Comparison of ENCODE assay signal across 24 cellular contexts in genomic region chr2:152804687-152805408, GRCh38.
DNase-seq lines count a peak whose midpoint lies in the region; ATAC-seq, FAIRE-seq and TF ChIP-seq lines count a peak whose summit lies in the region.
"Had no signal": no experiment of that assay in that cellular context is flagged by ENCODE, and none has a peak within 500 bp of the region (broad histone marks: within the 10 kb centered on the region; RNA-seq: fewer than 3 reads in every experiment).

No MANE protein-coding gene starts in this region.

- intact Hi-C loops in HepG2 (cut with micrococcal nuclease; ENCODE audit: unreplicated experiment): no loop called here
- intact Hi-C loops in right lobe of liver (cut with DNase I): no loop called here
- intact Hi-C loops in testis (cut with DNase I; ENCODE audit: low total_unique reads): no loop called here

- no peak overlapping the region for H3K4me2 ChIP-seq in HepG2 (ENCODE audit: low read depth, low read length)
- H3K4me2 ChIP-seq: BLaER1 had no signal

- H3K9me3 ChIP-seq in HepG2 (ENCODE audit: low read length): no peaks in the 10 kb centered on the region
- H3K9me3 ChIP-seq in right lobe of liver: no peaks in the 10 kb centered on the region
- no peaks in the 10 kb centered on the region for H3K9me3 ChIP-seq in RWPE2 (ENCODE audit: severe bottlenecking)
- H3K9me3 ChIP-seq in testis: no peaks in the 10 kb centered on the region
- H3K9me3 ChIP-seq: BE2C, BLaER1, Caco-2 had no signal

- no peak for FAIRE-seq in HepG2 (lab: Jason Lieb, UNC)
- FAIRE-seq: D721Med, GM12891, GM19239 had no signal

- H3K4me3 Mint-ChIP-seq in stimulated activated effector memory CD8-positive, alpha-beta T cell treated with anti-CD3 and anti-CD28 coated beads, Interleukin-12 subunit alpha, Interleukin-12 subunit beta, amount 100 ng/mL, for 72 hours: no peak overlapping the region
- H3K4me3 Mint-ChIP-seq: CD14-positive monocyte had no signal

- H3K36me3 Mint-ChIP-seq in stimulated activated effector memory CD8-positive, alpha-beta T cell treated with anti-CD3 and anti-CD28 coated beads, Interleukin-12 subunit alpha, Interleukin-12 subunit beta, amount 100 ng/mL, for 72 hours: no peaks in the 10 kb centered on the region
- H3K36me3 Mint-ChIP-seq: CD14-positive monocyte; CD4-positive, alpha-beta memory T cell; CD4-positive, CD25-positive, alpha-beta regulatory T cell; CD8-positive, alpha-beta memory T cell had no signal

- CTCF ChIA-PET in HepG2 (lab: Yijun Ruan, JAX; ENCODE audit: low intra/inter-chr PET ratio, low total read pairs): no interaction called here

- H2AFZ ChIP-seq in HepG2 (ENCODE audit: low read length): no peak overlapping the region

- peak; percentile 33; the same call in 2 of the 3 replicates for ATAC-seq in HepG2
- ATAC-seq in right lobe of liver: no peak
- no peak for ATAC-seq in RWPE2 (ENCODE audit: low read depth)
- peak; percentile 32 for ATAC-seq in stimulated activated effector memory CD8-positive, alpha-beta T cell treated with anti-CD3 and anti-CD28 coated beads, Interleukin-12 subunit alpha, Interleukin-12 subunit beta, amount 100 ng/mL, for 72 hours
- ATAC-seq in HG03469 (IDR thresholded peaks at IDR 0.05; ENCODE audit: unreplicated experiment): no peak

- no peaks in the 10 kb centered on the region for H4K20me1 ChIP-seq in HepG2 (ENCODE audit: insufficient read depth, low read length)
- H4K20me1 ChIP-seq: BLaER1 had no signal

- 48% methylated on average over 18 of the region's 29 CpGs for WGBS in HepG2 (ENCODE audit: low lambda C conversion rate)
- 88% methylated on average over 3 of the region's 29 CpGs for WGBS in right lobe of liver (ENCODE audit: insufficient coverage, low coverage, low lambda C conversion rate, missing lambda C conversion rate)
- 70 to 80% methylated on average over 8 to 29 of the region's 29 CpGs for WGBS in testis, 2 donors

- no peaks in the 10 kb centered on the region for H3K79me2 ChIP-seq in HepG2 (ENCODE audit: insufficient read depth, low read length)

- no peaks in the 10 kb centered on the region for H3K4me1 ChIP-seq in HepG2 (ENCODE audit: insufficient read depth, low read length)
- no peaks in the 10 kb centered on the region for H3K4me1 ChIP-seq in right lobe of liver
- no peaks in the 10 kb centered on the region for H3K4me1 ChIP-seq in RWPE2 (ENCODE audit: insufficient read depth, poor library complexity, severe bottlenecking)
- no peaks in the 10 kb centered on the region for H3K4me1 ChIP-seq in testis
- H3K4me1 ChIP-seq: BE2C, BLaER1, Caco-2 had no signal

- in situ Hi-C loops in HepG2 (cut with HindIII; ENCODE audit: extremely low pct_ligation_motif_present, low pct_unique_long_range_greater_than_20kb): no loop called here

- no peak for TF ChIP-seq RAD21 in HepG2 (CRISPR knock-in tag; IDR thresholded peaks at IDR 0.05)

- TF ChIP-seq POLR2A in HepG2 (IDR thresholded peaks at IDR 0.05; ENCODE audit: insufficient read depth in 1 of 2, low read depth in 2 of 2, low read length in 2 of 2) (no peak), right lobe of liver (IDR thresholded peaks at IDR 0.05) (no peak), testis (IDR thresholded peaks at IDR 0.05) (no peak)

- BruUV-seq in HepG2 (replicated peaks; lab: Mats Ljungman, UMichigan): no TSS peak

- H3K27ac ChIP-seq in HepG2 (ENCODE audit: extremely low read length, insufficient read depth, low read length): no peak overlapping the region
- no peak overlapping the region for H3K27ac ChIP-seq in right lobe of liver
- H3K27ac ChIP-seq in RWPE2 (ENCODE audit: poor library complexity, severe bottlenecking): no peak overlapping the region
- no peak overlapping the region for H3K27ac ChIP-seq in testis
- H3K27ac ChIP-seq: BLaER1 had no signal

- DNase-seq in HepG2 (ENCODE audit: low spot score) (no peak), right lobe of liver (no peak), RWPE2 (ENCODE audit: low spot score) (peak; percentile 46), testis (peak; percentile 15), COR-L47 (lab: John Stamatoyannopoulos, UW) (no peak)
- no peak for DNase-seq in stimulated activated effector memory CD8-positive, alpha-beta T cell treated with anti-CD3 and anti-CD28 coated beads, Interleukin-12 subunit alpha, Interleukin-12 subunit beta, amount 100 ng/mL, for 72 hours (ENCODE audit: low spot score in 2 of 2)
- no peak for DNase-seq in stimulated activated naive CD4-positive, alpha-beta T cell treated with Interleukin-2 at 50 U/mL for 16 hours (lab: John Stamatoyannopoulos, UW)
- DNase-seq: 8988T; ACHN; BE2C; C1 segment of cervical spinal cord; Caco-2; Calu3; CD4-positive, alpha-beta memory T cell; CD4-positive, CD25-positive, alpha-beta regulatory T cell; CD8-positive, alpha-beta memory T cell; DMS79 treated with DMSO at 0.1 percent for 48 hours; GF-D8 had no signal

- no peak overlapping the region for H3K9ac ChIP-seq in HepG2 (ENCODE audit: insufficient read depth, low read depth, low read length)
- H3K9ac ChIP-seq: BLaER1 had no signal

- TF ChIP-seq EP300 in HepG2 (IDR thresholded peaks at IDR 0.05; ENCODE audit: low read depth in 2 of 2, low read length in 2 of 2) (no peak), HepG2 (CRISPR knock-in tag; IDR thresholded peaks at IDR 0.05; ENCODE audit: borderline replicate concordance) (no peak)

- H3K27ac Mint-ChIP-seq in stimulated activated effector memory CD8-positive, alpha-beta T cell treated with anti-CD3 and anti-CD28 coated beads, Interleukin-12 subunit alpha, Interleukin-12 subunit beta, amount 100 ng/mL, for 72 hours: no peak overlapping the region
- H3K27ac Mint-ChIP-seq: CD14-positive monocyte; CD4-positive, CD25-positive, alpha-beta regulatory T cell; CD8-positive, alpha-beta memory T cell had no signal

- TF ChIP-seq CTCF in HepG2 (CRISPR knock-in tag; IDR thresholded peaks at IDR 0.05) (no peak), right lobe of liver (IDR thresholded peaks at IDR 0.05) (no peak), RWPE2 (IDR thresholded peaks at IDR 0.05; ENCODE audit: poor library complexity, severe bottlenecking) (no peak), testis (IDR thresholded peaks at IDR 0.05) (no peak)

- H3K36me3 ChIP-seq in HepG2 (replicated peaks in 1 of 2; ENCODE audit: control insufficient read depth in 1 of 2, insufficient read depth in 2 of 2, low read length in 2 of 2) (no peaks in the 10 kb centered on the region), right lobe of liver (no peaks in the 10 kb centered on the region), RWPE2 (ENCODE audit: low read depth) (no peaks in the 10 kb centered on the region), testis (ENCODE audit: low read depth, missing control alignments) (no peaks in the 10 kb centered on the region)
- H3K36me3 ChIP-seq: BE2C, BLaER1 had no signal

- H3K4me3 ChIP-seq in HepG2 (replicated peaks in 1 of 3; ENCODE audit: insufficient read depth in 1 of 3, low read depth in 2 of 3, low read length in 3 of 3) (no peak overlapping the region), right lobe of liver (no peak overlapping the region), RWPE2 (ENCODE audit: severe bottlenecking) (no peak overlapping the region), testis (peak overlapping the region; percentile 31 to 47)
- H3K4me3 ChIP-seq: BLaER1 had no signal

- no peaks in the 10 kb centered on the region for H3K9me3 Mint-ChIP-seq in stimulated activated effector memory CD8-positive, alpha-beta T cell treated with anti-CD3 and anti-CD28 coated beads, Interleukin-12 subunit alpha, Interleukin-12 subunit beta, amount 100 ng/mL, for 72 hours
- H3K9me3 Mint-ChIP-seq: CD4-positive, alpha-beta memory T cell had no signal

- no peaks in the 10 kb centered on the region for H3K4me1 Mint-ChIP-seq in stimulated activated effector memory CD8-positive, alpha-beta T cell treated with anti-CD3 and anti-CD28 coated beads, Interleukin-12 subunit alpha, Interleukin-12 subunit beta, amount 100 ng/mL, for 72 hours
- H3K4me1 Mint-ChIP-seq: CD14-positive monocyte; CD4-positive, CD25-positive, alpha-beta regulatory T cell had no signal

- POLR2A ChIA-PET in HepG2 (lab: Yijun Ruan, JAX): no interaction called here

- peaks cover 2 to 3% of the 10 kb centered on the region in 2 experiments; a peak in 2 of 5 replicates for H3K27me3 ChIP-seq in HepG2 (ENCODE audit: control insufficient read depth in 1 of 2, insufficient read depth in 2 of 2, low read length in 2 of 2)
- H3K27me3 ChIP-seq in right lobe of liver: no peaks in the 10 kb centered on the region
- H3K27me3 ChIP-seq in RWPE2 (ENCODE audit: insufficient read depth, poor library complexity, severe bottlenecking): peaks cover 7% of the 10 kb centered on the region
- H3K27me3 ChIP-seq in testis: no peaks in the 10 kb centered on the region
- H3K27me3 ChIP-seq: BE2C, BLaER1 had no signal

TF ChIP-seq in HepG2, 621 proteins besides CTCF, POLR2A, EP300 and RAD21 (continues in another document):
- TF ChIP-seq POLR2G (IDR thresholded peaks at IDR 0.05; ENCODE audit: low read depth, low read length): no peak
- TF ChIP-seq ZNF24 (IDR thresholded peaks at IDR 0.05): no peak
- TF ChIP-seq MAFF (IDR thresholded peaks at IDR 0.05; ENCODE audit: low read depth, low read length): no peak
- no peak for TF ChIP-seq YY1 (IDR thresholded peaks at IDR 0.05; ENCODE audit: insufficient read depth, insufficient replicate concordance, low read depth, low read length)
- no peak for TF ChIP-seq ZNF503 (CRISPR knock-in tag; IDR thresholded peaks at IDR 0.05)
- no peak for TF ChIP-seq NFIB (CRISPR knock-in tag; IDR thresholded peaks at IDR 0.05; ENCODE audit: borderline replicate concordance)
- TF ChIP-seq MYC (CRISPR knock-in tag; IDR thresholded peaks at IDR 0.05; ENCODE audit: borderline replicate concordance): no peak
- no peak for TF ChIP-seq HMG20B (CRISPR knock-in tag; conservative IDR thresholded peaks at IDR 0.05)
- TF ChIP-seq ATF7 (IDR thresholded peaks at IDR 0.05): no peak
- TF ChIP-seq ATF7 (CRISPR knock-in tag; IDR thresholded peaks at IDR 0.05): no peak
- no peak for TF ChIP-seq PCBP1 (IDR thresholded peaks at IDR 0.05; ENCODE audit: borderline replicate concordance, low read depth, low read length)
- TF ChIP-seq ZSCAN22 (CRISPR knock-in tag; IDR thresholded peaks at IDR 0.05): no peak
- TF ChIP-seq NR2C2 (CRISPR knock-in tag; IDR thresholded peaks at IDR 0.05; ENCODE audit: borderline replicate concordance): no peak

Comparison
In these comparisons a context has a peak if more than half of its experiments do, and no peak if none do; other contexts are left out.
1. ATAC-seq: peak in HepG2 (single experiment) and stimulated activated effector memory CD8-positive, alpha-beta T cell treated with anti-CD3 and anti-CD28 coated beads, Interleukin-12 subunit alpha, Interleukin-12 subunit beta, amount 100 ng/mL, for 72 hours (single experiment); none in right lobe of liver (0 of 4), RWPE2 (single experiment) and HG03469 (single experiment).
2. DNase-seq: peak in RWPE2 (single experiment) and testis (single experiment); none in HepG2 (single experiment), right lobe of liver (0 of 3), stimulated activated effector memory CD8-positive, alpha-beta T cell treated with anti-CD3 and anti-CD28 coated beads, Interleukin-12 subunit alpha, Interleukin-12 subunit beta, amount 100 ng/mL, for 72 hours (0 of 2), COR-L47 (single experiment) and stimulated activated naive CD4-positive, alpha-beta T cell treated with Interleukin-2 at 50 U/mL for 16 hours (single experiment).
3. H3K4me3 ChIP-seq: peak in testis (2 of 2); none in HepG2 (0 of 3), right lobe of liver (0 of 3) and RWPE2 (single experiment).